ENCODE assay signal across 1 cellular context in genomic region chr3:128408693-128409620, GRCh38.
TF ChIP-seq lines count a peak whose summit lies in the region.

No MANE protein-coding gene starts in this region.

TF ChIP-seq in K562, 482 proteins besides CTCF, POLR2A, EP300 and RAD21 (continued from another document and continues in another):
- no peak for TF ChIP-seq ZBTB34 (CRISPR knock-in tag; IDR thresholded peaks at IDR 0.05)
- TF ChIP-seq TFAM (CRISPR knock-in tag; conservative IDR thresholded peaks at IDR 0.05): no peak
- TF ChIP-seq KAT7 (CRISPR knock-in tag; IDR thresholded peaks at IDR 0.05; ENCODE audit: borderline replicate concordance): peak; percentile 31; the same call in 1 of the 2 replicates
- TF ChIP-seq ZNF717 (CRISPR knock-in tag; IDR thresholded peaks at IDR 0.05): no peak
- no peak for TF ChIP-seq NR2F6 (CRISPR knock-in tag; IDR thresholded peaks at IDR 0.05)
- TF ChIP-seq ZBTB7A (IDR thresholded peaks at IDR 0.05; ENCODE audit: borderline replicate concordance, control insufficient read depth, low read depth, low read length): 0 out of 2 replicates have a peak, but pooled peaks have one; percentile 11
- no peak for TF ChIP-seq HMG20B (CRISPR knock-in tag; IDR thresholded peaks at IDR 0.05)
- peak; percentile 14; the same call in 1 of the 2 replicates for TF ChIP-seq SMAD4 (CRISPR knock-in tag; conservative IDR thresholded peaks at IDR 0.05)
- no peak for TF ChIP-seq ZZZ3 (IDR thresholded peaks at IDR 0.05)
- 0 out of 2 replicates have a peak, but pooled peaks have one; percentile 13 for TF ChIP-seq SMAD3 (CRISPR knock-in tag; conservative IDR thresholded peaks at IDR 0.05)
- no peak for TF ChIP-seq CBX2 (IDR thresholded peaks at IDR 0.05; ENCODE audit: insufficient read depth, low read length, poor library complexity, severe bottlenecking)
- TF ChIP-seq MAZ (CRISPR knock-in tag; conservative IDR thresholded peaks at IDR 0.05 in 1 of 2, IDR thresholded peaks at IDR 0.05 in 1 of 2): 0 out of 4 replicates have a peak, but pooled peaks of 1 of the 2 experiments have one; percentile 33
- TF ChIP-seq NR0B1 (IDR thresholded peaks at IDR 0.05; ENCODE audit: partially characterized antibody): no peak
- TF ChIP-seq SMC3 (conservative IDR thresholded peaks at IDR 0.05; ENCODE audit: insufficient read depth, low read depth, low read length): 0 out of 2 replicates have a peak, but pooled peaks have one; percentile 23
- TF ChIP-seq ZNF592 (IDR thresholded peaks at IDR 0.05): peak; percentile 25
- no peak for TF ChIP-seq ZNF354B (CRISPR knock-in tag; IDR thresholded peaks at IDR 0.05)
- no peak for TF ChIP-seq ZNF507 (tag; conservative IDR thresholded peaks at IDR 0.05)
- TF ChIP-seq CXXC5 (CRISPR knock-in tag; IDR thresholded peaks at IDR 0.05): 0 out of 2 replicates have a peak, but pooled peaks have one; percentile 12
- TF ChIP-seq NCOR1 (IDR thresholded peaks at IDR 0.05): no peak
- TF ChIP-seq FOS (IDR thresholded peaks at IDR 0.05; ENCODE audit: extremely low read depth, insufficient read length): no peak
- no peak for TF ChIP-seq GATAD2B (IDR thresholded peaks at IDR 0.05; ENCODE audit: borderline replicate concordance)
- TF ChIP-seq ZNF766 (CRISPR knock-in tag; conservative IDR thresholded peaks at IDR 0.05): 0 out of 2 replicates have a peak, but pooled peaks have one; percentile 25
- no peak for TF ChIP-seq ZNF41 (CRISPR knock-in tag; conservative IDR thresholded peaks at IDR 0.05)
- TF ChIP-seq, protein P1, sequence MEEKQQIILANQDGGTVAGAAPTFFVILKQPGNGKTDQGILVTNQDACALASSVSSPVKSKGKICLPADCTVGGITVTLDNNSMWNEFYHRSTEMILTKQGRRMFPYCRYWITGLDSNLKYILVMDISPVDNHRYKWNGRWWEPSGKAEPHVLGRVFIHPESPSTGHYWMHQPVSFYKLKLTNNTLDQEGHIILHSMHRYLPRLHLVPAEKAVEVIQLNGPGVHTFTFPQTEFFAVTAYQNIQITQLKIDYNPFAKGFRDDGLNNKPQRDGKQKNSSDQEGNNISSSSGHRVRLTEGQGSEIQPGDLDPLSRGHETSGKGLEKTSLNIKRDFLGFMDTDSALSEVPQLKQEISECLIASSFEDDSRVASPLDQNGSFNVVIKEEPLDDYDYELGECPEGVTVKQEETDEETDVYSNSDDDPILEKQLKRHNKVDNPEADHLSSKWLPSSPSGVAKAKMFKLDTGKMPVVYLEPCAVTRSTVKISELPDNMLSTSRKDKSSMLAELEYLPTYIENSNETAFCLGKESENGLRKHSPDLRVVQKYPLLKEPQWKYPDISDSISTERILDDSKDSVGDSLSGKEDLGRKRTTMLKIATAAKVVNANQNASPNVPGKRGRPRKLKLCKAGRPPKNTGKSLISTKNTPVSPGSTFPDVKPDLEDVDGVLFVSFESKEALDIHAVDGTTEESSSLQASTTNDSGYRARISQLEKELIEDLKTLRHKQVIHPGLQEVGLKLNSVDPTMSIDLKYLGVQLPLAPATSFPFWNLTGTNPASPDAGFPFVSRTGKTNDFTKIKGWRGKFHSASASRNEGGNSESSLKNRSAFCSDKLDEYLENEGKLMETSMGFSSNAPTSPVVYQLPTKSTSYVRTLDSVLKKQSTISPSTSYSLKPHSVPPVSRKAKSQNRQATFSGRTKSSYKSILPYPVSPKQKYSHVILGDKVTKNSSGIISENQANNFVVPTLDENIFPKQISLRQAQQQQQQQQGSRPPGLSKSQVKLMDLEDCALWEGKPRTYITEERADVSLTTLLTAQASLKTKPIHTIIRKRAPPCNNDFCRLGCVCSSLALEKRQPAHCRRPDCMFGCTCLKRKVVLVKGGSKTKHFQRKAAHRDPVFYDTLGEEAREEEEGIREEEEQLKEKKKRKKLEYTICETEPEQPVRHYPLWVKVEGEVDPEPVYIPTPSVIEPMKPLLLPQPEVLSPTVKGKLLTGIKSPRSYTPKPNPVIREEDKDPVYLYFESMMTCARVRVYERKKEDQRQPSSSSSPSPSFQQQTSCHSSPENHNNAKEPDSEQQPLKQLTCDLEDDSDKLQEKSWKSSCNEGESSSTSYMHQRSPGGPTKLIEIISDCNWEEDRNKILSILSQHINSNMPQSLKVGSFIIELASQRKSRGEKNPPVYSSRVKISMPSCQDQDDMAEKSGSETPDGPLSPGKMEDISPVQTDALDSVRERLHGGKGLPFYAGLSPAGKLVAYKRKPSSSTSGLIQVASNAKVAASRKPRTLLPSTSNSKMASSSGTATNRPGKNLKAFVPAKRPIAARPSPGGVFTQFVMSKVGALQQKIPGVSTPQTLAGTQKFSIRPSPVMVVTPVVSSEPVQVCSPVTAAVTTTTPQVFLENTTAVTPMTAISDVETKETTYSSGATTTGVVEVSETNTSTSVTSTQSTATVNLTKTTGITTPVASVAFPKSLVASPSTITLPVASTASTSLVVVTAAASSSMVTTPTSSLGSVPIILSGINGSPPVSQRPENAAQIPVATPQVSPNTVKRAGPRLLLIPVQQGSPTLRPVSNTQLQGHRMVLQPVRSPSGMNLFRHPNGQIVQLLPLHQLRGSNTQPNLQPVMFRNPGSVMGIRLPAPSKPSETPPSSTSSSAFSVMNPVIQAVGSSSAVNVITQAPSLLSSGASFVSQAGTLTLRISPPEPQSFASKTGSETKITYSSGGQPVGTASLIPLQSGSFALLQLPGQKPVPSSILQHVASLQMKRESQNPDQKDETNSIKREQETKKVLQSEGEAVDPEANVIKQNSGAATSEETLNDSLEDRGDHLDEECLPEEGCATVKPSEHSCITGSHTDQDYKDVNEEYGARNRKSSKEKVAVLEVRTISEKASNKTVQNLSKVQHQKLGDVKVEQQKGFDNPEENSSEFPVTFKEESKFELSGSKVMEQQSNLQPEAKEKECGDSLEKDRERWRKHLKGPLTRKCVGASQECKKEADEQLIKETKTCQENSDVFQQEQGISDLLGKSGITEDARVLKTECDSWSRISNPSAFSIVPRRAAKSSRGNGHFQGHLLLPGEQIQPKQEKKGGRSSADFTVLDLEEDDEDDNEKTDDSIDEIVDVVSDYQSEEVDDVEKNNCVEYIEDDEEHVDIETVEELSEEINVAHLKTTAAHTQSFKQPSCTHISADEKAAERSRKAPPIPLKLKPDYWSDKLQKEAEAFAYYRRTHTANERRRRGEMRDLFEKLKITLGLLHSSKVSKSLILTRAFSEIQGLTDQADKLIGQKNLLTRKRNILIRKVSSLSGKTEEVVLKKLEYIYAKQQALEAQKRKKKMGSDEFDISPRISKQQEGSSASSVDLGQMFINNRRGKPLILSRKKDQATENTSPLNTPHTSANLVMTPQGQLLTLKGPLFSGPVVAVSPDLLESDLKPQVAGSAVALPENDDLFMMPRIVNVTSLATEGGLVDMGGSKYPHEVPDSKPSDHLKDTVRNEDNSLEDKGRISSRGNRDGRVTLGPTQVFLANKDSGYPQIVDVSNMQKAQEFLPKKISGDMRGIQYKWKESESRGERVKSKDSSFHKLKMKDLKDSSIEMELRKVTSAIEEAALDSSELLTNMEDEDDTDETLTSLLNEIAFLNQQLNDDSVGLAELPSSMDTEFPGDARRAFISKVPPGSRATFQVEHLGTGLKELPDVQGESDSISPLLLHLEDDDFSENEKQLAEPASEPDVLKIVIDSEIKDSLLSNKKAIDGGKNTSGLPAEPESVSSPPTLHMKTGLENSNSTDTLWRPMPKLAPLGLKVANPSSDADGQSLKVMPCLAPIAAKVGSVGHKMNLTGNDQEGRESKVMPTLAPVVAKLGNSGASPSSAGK (IDR thresholded peaks at IDR 0.05): peak; percentile 58
- TF ChIP-seq SPI1 (IDR thresholded peaks at IDR 0.05; ENCODE audit: borderline replicate concordance, low read depth, low read length): peak; percentile 36; the same call in 1 of the 2 replicates
- TF ChIP-seq ZNF764 (CRISPR knock-in tag; IDR thresholded peaks at IDR 0.05; ENCODE audit: low read depth): no peak
- no peak for TF ChIP-seq ZNF583 (CRISPR knock-in tag; IDR thresholded peaks at IDR 0.05)
- TF ChIP-seq E2F6 (IDR thresholded peaks at IDR 0.05; ENCODE audit: borderline replicate concordance in 1 of 2, extremely low read depth in 1 of 2, insufficient read depth in 1 of 2, insufficient read length in 1 of 2, low read depth in 1 of 2, low read length in 1 of 2, poor library complexity in 1 of 2, severe bottlenecking in 1 of 2): peak in 1 of 2 experiments; percentile 8
- TF ChIP-seq, protein P2, sequence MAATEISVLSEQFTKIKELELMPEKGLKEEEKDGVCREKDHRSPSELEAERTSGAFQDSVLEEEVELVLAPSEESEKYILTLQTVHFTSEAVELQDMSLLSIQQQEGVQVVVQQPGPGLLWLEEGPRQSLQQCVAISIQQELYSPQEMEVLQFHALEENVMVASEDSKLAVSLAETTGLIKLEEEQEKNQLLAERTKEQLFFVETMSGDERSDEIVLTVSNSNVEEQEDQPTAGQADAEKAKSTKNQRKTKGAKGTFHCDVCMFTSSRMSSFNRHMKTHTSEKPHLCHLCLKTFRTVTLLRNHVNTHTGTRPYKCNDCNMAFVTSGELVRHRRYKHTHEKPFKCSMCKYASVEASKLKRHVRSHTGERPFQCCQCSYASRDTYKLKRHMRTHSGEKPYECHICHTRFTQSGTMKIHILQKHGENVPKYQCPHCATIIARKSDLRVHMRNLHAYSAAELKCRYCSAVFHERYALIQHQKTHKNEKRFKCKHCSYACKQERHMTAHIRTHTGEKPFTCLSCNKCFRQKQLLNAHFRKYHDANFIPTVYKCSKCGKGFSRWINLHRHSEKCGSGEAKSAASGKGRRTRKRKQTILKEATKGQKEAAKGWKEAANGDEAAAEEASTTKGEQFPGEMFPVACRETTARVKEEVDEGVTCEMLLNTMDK (IDR thresholded peaks at IDR 0.05; ENCODE audit: borderline replicate concordance, insufficient read depth, low read depth, low read length, poor library complexity, severe bottlenecking): peak; percentile 45
- TF ChIP-seq, protein P3, sequence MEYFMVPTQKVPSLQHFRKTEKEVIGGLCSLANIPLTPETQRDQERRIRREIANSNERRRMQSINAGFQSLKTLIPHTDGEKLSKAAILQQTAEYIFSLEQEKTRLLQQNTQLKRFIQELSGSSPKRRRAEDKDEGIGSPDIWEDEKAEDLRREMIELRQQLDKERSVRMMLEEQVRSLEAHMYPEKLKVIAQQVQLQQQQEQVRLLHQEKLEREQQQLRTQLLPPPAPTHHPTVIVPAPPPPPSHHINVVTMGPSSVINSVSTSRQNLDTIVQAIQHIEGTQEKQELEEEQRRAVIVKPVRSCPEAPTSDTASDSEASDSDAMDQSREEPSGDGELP (CRISPR knock-in tag; IDR thresholded peaks at IDR 0.05; ENCODE audit: borderline replicate concordance): peak; percentile 31
- no peak for TF ChIP-seq POLR3G (IDR thresholded peaks at IDR 0.05; ENCODE audit: extremely low read depth, insufficient read length, insufficient replicate concordance)
- TF ChIP-seq PRMT5 (CRISPR knock-in tag; IDR thresholded peaks at IDR 0.05): no peak
- TF ChIP-seq, protein P4, sequence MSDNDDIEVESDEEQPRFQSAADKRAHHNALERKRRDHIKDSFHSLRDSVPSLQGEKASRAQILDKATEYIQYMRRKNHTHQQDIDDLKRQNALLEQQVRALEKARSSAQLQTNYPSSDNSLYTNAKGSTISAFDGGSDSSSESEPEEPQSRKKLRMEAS (CRISPR knock-in tag; IDR thresholded peaks at IDR 0.05): peak; percentile 13; the same call in 1 of the 2 replicates
- TF ChIP-seq ERF (CRISPR knock-in tag; IDR thresholded peaks at IDR 0.05): peak; percentile 15; the same call in 1 of the 2 replicates
